In genomic region chr15:55742927-55743614, GRCh38 we compare ENCODE assay signal across 3 cellular contexts.
A peak's percentile ranks its signal among the peaks of the same experiment; 100 is the strongest.
TF ChIP-seq lines count a peak whose summit lies in the region.

PRTG (minus strand) TSS chr15:55743152; CDS start chr15:55742931, 221 bp downstream.

TF ChIP-seq in A549, 52 proteins besides CTCF, POLR2A, EP300 and RAD21 (continued from another document and continues in another):
- TF ChIP-seq ATOH8 (CRISPR knock-in tag; IDR thresholded peaks at IDR 0.05; ENCODE audit: low read depth) (peak; percentile 26; the same call in 1 of the 2 replicates), JUN (IDR thresholded peaks at IDR 0.05) (peak; percentile 28 to 81; a peak in 2 of 5 replicates), PBX3 (IDR thresholded peaks at IDR 0.05) (peak; percentile 91), FOSL2 (IDR thresholded peaks at IDR 0.05) (no peak), FOSL2 (CRISPR knock-in tag; IDR thresholded peaks at IDR 0.05) (no peak), CHD2 (IDR thresholded peaks at IDR 0.05; ENCODE audit: low read length, partially characterized antibody) (peak; percentile 85), HMGXB4 (CRISPR knock-in tag; IDR thresholded peaks at IDR 0.05; ENCODE audit: borderline replicate concordance) (peak; percentile 61; the same call in 1 of the 2 replicates), PHF8 (IDR thresholded peaks at IDR 0.05; ENCODE audit: borderline replicate concordance, low read depth) (peak; percentile 56; the same call in 1 of the 2 replicates), MAX (IDR thresholded peaks at IDR 0.05) (peak; percentile 74)

TF ChIP-seq in PFSK-1, 5 proteins besides CTCF, POLR2A, EP300 and RAD21 (continued from another document):
- TF ChIP-seq REST (IDR thresholded peaks at IDR 0.05; ENCODE audit: insufficient read depth in 1 of 2, low read depth in 2 of 2, low read length in 2 of 2), result peak; percentile 53 to 78; a peak in 3 of 4 replicates
- peak; percentile 55 for TF ChIP-seq FOXP2 (optimal IDR thresholded peaks at IDR 0.05; ENCODE audit: borderline replicate concordance, extremely low read depth, extremely low read length, insufficient read depth)

TF ChIP-seq in HepG2, 621 proteins besides CTCF, POLR2A, EP300 and RAD21 (continued from another document and continues in another):
- TF ChIP-seq ARID5B (CRISPR knock-in tag; IDR thresholded peaks at IDR 0.05) (peak; percentile 64; the same call in 1 of the 2 replicates), NFIC (IDR thresholded peaks at IDR 0.05; ENCODE audit: low read length) (no peak), ZNF644 (CRISPR knock-in tag; IDR thresholded peaks at IDR 0.05; ENCODE audit: low read depth) (0 out of 2 replicates have a peak, but pooled peaks have one; percentile 15), ZNF564 (CRISPR knock-in tag; IDR thresholded peaks at IDR 0.05) (peak; percentile 63; the same call in 1 of the 2 replicates), NFRKB (IDR thresholded peaks at IDR 0.05) (no peak), ZNF883 (CRISPR knock-in tag; IDR thresholded peaks at IDR 0.05; ENCODE audit: not compliant biosample characterization) (peak; percentile 66), SMAD3 (CRISPR knock-in tag; IDR thresholded peaks at IDR 0.05) (peak; percentile 19; the same call in 1 of the 2 replicates), ZNF543 (CRISPR knock-in tag; IDR thresholded peaks at IDR 0.05) (peak; percentile 85), ZNF777 (CRISPR knock-in tag; IDR thresholded peaks at IDR 0.05) (peak; percentile 86), POGK (CRISPR knock-in tag; conservative IDR thresholded peaks at IDR 0.05) (peak; percentile 56; the same call in 1 of the 2 replicates), ZNF816 (CRISPR knock-in tag; IDR thresholded peaks at IDR 0.05; ENCODE audit: borderline replicate concordance) (no peak), HMG20A (CRISPR knock-in tag; IDR thresholded peaks at IDR 0.05; ENCODE audit: borderline replicate concordance) (peak; percentile 18; the same call in 1 of the 2 replicates), SMAD1 (CRISPR knock-in tag; IDR thresholded peaks at IDR 0.05; ENCODE audit: borderline replicate concordance, low read depth) (peak; percentile 53; the same call in 1 of the 2 replicates), E2F2 (CRISPR knock-in tag; IDR thresholded peaks at IDR 0.05; ENCODE audit: borderline replicate concordance) (0 out of 2 replicates have a peak, but pooled peaks have one; percentile 22), ZNF850 (CRISPR knock-in tag; conservative IDR thresholded peaks at IDR 0.05) (no peak), KDM2A (CRISPR knock-in tag; IDR thresholded peaks at IDR 0.05; ENCODE audit: borderline replicate concordance, low read depth) (peak; percentile 94), ZFY (CRISPR knock-in tag; IDR thresholded peaks at IDR 0.05) (peak; percentile 71), ZFX (CRISPR knock-in tag; IDR thresholded peaks at IDR 0.05; ENCODE audit: low read depth) (peak; percentile 91), ZNF350 (CRISPR knock-in tag; IDR thresholded peaks at IDR 0.05; ENCODE audit: borderline replicate concordance, low read depth) (peak; percentile 52; the same call in 1 of the 2 replicates), SOX13 (IDR thresholded peaks at IDR 0.05) (no peak), SOX13 (CRISPR knock-in tag; conservative IDR thresholded peaks at IDR 0.05 in 1 of 2, IDR thresholded peaks at IDR 0.05 in 1 of 2) (peak in 1 of 2 experiments; percentile 73; a peak in 3 of 4 replicates), ZNF574 (CRISPR knock-in tag; IDR thresholded peaks at IDR 0.05) (peak; percentile 78), ATAD3A (CRISPR knock-in tag; IDR thresholded peaks at IDR 0.05) (no peak), ZNF790 (CRISPR knock-in tag; IDR thresholded peaks at IDR 0.05; ENCODE audit: borderline replicate concordance) (0 out of 2 replicates have a peak, but pooled peaks have one; percentile 6), SP5 (CRISPR knock-in tag; IDR thresholded peaks at IDR 0.05; ENCODE audit: borderline replicate concordance, low read depth) (peak; percentile 59), YEATS2 (CRISPR knock-in tag; IDR thresholded peaks at IDR 0.05; ENCODE audit: borderline replicate concordance) (peak; percentile 75; the same call in 1 of the 2 replicates), HMG20B (CRISPR knock-in tag; conservative IDR thresholded peaks at IDR 0.05) (0 out of 2 replicates have a peak, but pooled peaks have one; percentile 49), ZNF44 (CRISPR knock-in tag; IDR thresholded peaks at IDR 0.05) (no peak), CENPBD1 (CRISPR knock-in tag; IDR thresholded peaks at IDR 0.05; ENCODE audit: borderline replicate concordance, low read depth) (no peak), NFKB2 (CRISPR knock-in tag; IDR thresholded peaks at IDR 0.05; ENCODE audit: borderline replicate concordance) (peak; percentile 69; the same call in 1 of the 2 replicates), ZNF441 (CRISPR knock-in tag; IDR thresholded peaks at IDR 0.05; ENCODE audit: borderline replicate concordance) (peak; percentile 79; the same call in 1 of the 2 replicates), ZNF205 (CRISPR knock-in tag; IDR thresholded peaks at IDR 0.05) (0 out of 2 replicates have a peak, but pooled peaks have one; percentile 57), KMT2A (CRISPR knock-in tag; IDR thresholded peaks at IDR 0.05) (peak; percentile 80; the same call in 1 of the 2 replicates), PRDM10 (CRISPR knock-in tag; IDR thresholded peaks at IDR 0.05; ENCODE audit: low read depth) (0 out of 2 replicates have a peak, but pooled peaks have one; percentile 45)
